In genomic region chr3:132537297-132537696, GRCh38 we compare ENCODE assay signal across 1 cellular context.
TF ChIP-seq lines count a peak whose summit lies in the region.

No MANE protein-coding gene starts in this region.

TF ChIP-seq in IMR-90, 13 proteins besides CTCF, POLR2A, EP300 and RAD21:
- TF ChIP-seq MXI1 (IDR thresholded peaks at IDR 0.05; ENCODE audit: borderline replicate concordance, low read depth, low read length) (no peak), RFX5 (IDR thresholded peaks at IDR 0.05; ENCODE audit: low read depth, low read length) (no peak), MAFK (IDR thresholded peaks at IDR 0.05; ENCODE audit: low read depth, low read length) (no peak), RCOR1 (IDR thresholded peaks at IDR 0.05; ENCODE audit: insufficient replicate concordance, low read length) (no peak), CEBPB (IDR thresholded peaks at IDR 0.05; ENCODE audit: low read depth, low read length) (no peak), NFE2L2 (IDR thresholded peaks at IDR 0.05; ENCODE audit: low read depth, low read length) (no peak), CHD1 (IDR thresholded peaks at IDR 0.05; ENCODE audit: low read depth, low read length) (no peak), FOS (IDR thresholded peaks at IDR 0.05; ENCODE audit: low read depth, low read length) (no peak)
